9 cellular contexts compared by ENCODE assay signal in the genomic region with DNA sequence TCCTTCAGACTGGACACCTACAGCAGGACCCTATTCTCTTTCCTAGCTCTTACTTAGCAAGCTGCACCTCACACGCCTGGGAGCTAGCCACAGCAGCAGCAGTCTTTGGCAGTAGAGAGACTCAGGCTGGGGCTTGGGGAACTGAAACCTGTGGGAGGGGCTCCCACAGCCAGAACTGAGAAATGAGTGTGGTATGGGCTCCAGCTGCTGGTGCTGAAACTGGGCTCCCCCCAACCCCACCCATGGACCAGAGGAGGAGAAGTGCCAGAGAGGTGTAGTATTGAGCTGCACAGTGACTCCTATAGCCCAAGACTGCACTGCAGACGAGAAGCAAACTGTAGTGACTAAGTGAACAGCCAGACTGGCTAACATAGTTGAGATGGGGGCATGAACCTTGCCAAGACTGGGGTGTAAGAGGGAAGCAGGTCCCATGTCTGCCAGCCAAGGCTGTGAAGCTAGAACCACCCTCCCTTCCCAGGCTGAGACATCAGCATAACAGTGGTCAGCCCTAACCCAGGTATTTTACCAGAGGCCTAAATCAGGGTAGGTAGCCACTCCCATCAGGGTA.
DNase-seq lines count a peak whose midpoint lies in the region; ATAC-seq and TF ChIP-seq lines count a peak whose summit lies in the region.
"Had no signal": no experiment of that assay in that cellular context is flagged by ENCODE, and none has a peak within 500 bp of the region (broad histone marks: within the 10 kb centered on the region; RNA-seq: fewer than 3 reads in every experiment).

No MANE protein-coding gene starts in this region.

- TF ChIP-seq POLR2A in vagina (IDR thresholded peaks at IDR 0.05): no peak

- TF ChIP-seq CTCF in DND-41 (IDR thresholded peaks at IDR 0.05; ENCODE audit: borderline replicate concordance, extremely low read depth, low read length, poor library complexity, severe bottlenecking): no peak
- no peak for TF ChIP-seq CTCF in mucosa of descending colon (IDR thresholded peaks at IDR 0.05)
- TF ChIP-seq CTCF in vagina (IDR thresholded peaks at IDR 0.05): no peak

- ATAC-seq in DND-41 (ENCODE audit: insufficient read depth, low read depth): peak; percentile 59
- ATAC-seq in GM19452 (IDR thresholded peaks at IDR 0.05; ENCODE audit: unreplicated experiment): peak; percentile 90
- peak; percentile 96 for ATAC-seq in HG03432 (IDR thresholded peaks at IDR 0.05; ENCODE audit: unreplicated experiment)
- ATAC-seq in mucosa of descending colon: peak; percentile 91
- ATAC-seq: HCT116 had no signal

- DNase-seq in DND-41 (peak; percentile 24), mucosa of descending colon (peak; percentile 51 to 78 (median 61)), vagina (ENCODE audit: extremely low spot score in 2 of 2) (no peak), NK-92 (lab: John Stamatoyannopoulos, UW; ENCODE audit: unreplicated experiment) (no peak), retina (no peak)
- DNase-seq in activated CD8-positive, alpha-beta memory T cell treated with anti-CD3 and anti-CD28 coated beads, Interleukin-2, amount 50 U/mL, for 24 hours (ENCODE audit: extremely low read depth): peak; percentile 42

- no peak overlapping the region for H2AFZ ChIP-seq in DND-41 (ENCODE audit: low read depth, low read length)

- H3K9me3 ChIP-seq in DND-41 (ENCODE audit: insufficient read depth, low read length, severe bottlenecking): no peaks in the 10 kb centered on the region
- peaks cover 5% of the 10 kb centered on the region for H3K9me3 ChIP-seq in mucosa of descending colon
- no peaks in the 10 kb centered on the region for H3K9me3 ChIP-seq in vagina

- H3K27me3 ChIP-seq in DND-41 (ENCODE audit: insufficient read depth, low read length, poor library complexity) (no peaks in the 10 kb centered on the region), vagina (no peaks in the 10 kb centered on the region)

- no peak overlapping the region for H3K4me2 ChIP-seq in DND-41 (ENCODE audit: insufficient read depth, low read length)

- H3K27ac ChIP-seq in DND-41 (ENCODE audit: low read length) (no peak overlapping the region), vagina (no peak overlapping the region)

- H3K4me3 ChIP-seq in DND-41 (ENCODE audit: low read depth in 1 of 2, low read length in 2 of 2): no peak overlapping the region
- H3K4me3 ChIP-seq in mucosa of descending colon: no peak overlapping the region
- no peak overlapping the region for H3K4me3 ChIP-seq in vagina

- peaks cover 8% of the 10 kb centered on the region; the same call in 1 of the 2 replicates for H4K20me1 ChIP-seq in DND-41 (ENCODE audit: insufficient read depth, low read length)

- H3K4me1 ChIP-seq in DND-41 (ENCODE audit: insufficient read depth, low read length) (peaks cover 3% of the 10 kb centered on the region; the same call in 1 of the 2 replicates), mucosa of descending colon (ENCODE audit: low read depth) (no peaks in the 10 kb centered on the region), vagina (peaks cover 9% of the 10 kb centered on the region)

- peaks cover 5% of the 10 kb centered on the region; the same call in 1 of the 2 replicates for H3K79me2 ChIP-seq in DND-41 (ENCODE audit: insufficient read depth, low read length)

- no peak overlapping the region for H3K9ac ChIP-seq in DND-41 (ENCODE audit: low read depth, low read length)

- H3K36me3 ChIP-seq in DND-41 (ENCODE audit: insufficient read depth, low read length) (no peaks in the 10 kb centered on the region), mucosa of descending colon (ENCODE audit: low read depth) (no peaks in the 10 kb centered on the region), vagina (no peaks in the 10 kb centered on the region)

- intact Hi-C loops in mucosa of descending colon (cut with DNase I, micrococcal nuclease) (no loop called here), vagina (cut with DNase I) (no loop called here)

Comparison
In these comparisons a context has a peak if more than half of its experiments do, and no peak if none do; other contexts are left out.
1. DNase-seq: peak in DND-41 (single experiment), activated CD8-positive, alpha-beta memory T cell treated with anti-CD3 and anti-CD28 coated beads, Interleukin-2, amount 50 U/mL, for 24 hours (single experiment) and mucosa of descending colon (3 of 3); none in vagina (0 of 2), NK-92 (single experiment) and retina (single experiment).
2. Peak in every context shown above with its lines, with median percentiles within 50 percentile points of each other: ATAC-seq.